In genomic region chr4:182093431-182093831, GRCh38 we compare ENCODE assay signal across 26 cellular contexts.
A peak's percentile ranks its signal among the peaks of the same experiment; 100 is the strongest.
DNase-seq lines count a peak whose midpoint lies in the region; ATAC-seq and TF ChIP-seq lines count a peak whose summit lies in the region.
"Had no signal": no experiment of that assay in that cellular context is flagged by ENCODE, and none has a peak within 500 bp of the region (broad histone marks: within the 10 kb centered on the region; RNA-seq: fewer than 3 reads in every experiment).

No MANE protein-coding gene starts in this region.

- dilution Hi-C loops in IMR-90 (cut with HindIII; ENCODE audit: low sequenced_read_pairs, unreplicated experiment): no loop called here

- H4K91ac ChIP-seq in IMR-90 (ENCODE audit: insufficient read depth, low read depth, low read length): no peak overlapping the region
- peak overlapping the region; percentile 32 for H4K91ac ChIP-seq in trophoblast cell (ENCODE audit: low read depth, low read length)

- CTCF ChIA-PET in IMR-90 (lab: Yijun Ruan, JAX): no interaction called here

- H2AK5ac ChIP-seq in IMR-90 (ENCODE audit: low read depth, low read length) (no peak overlapping the region), trophoblast cell (ENCODE audit: low read length) (peak overlapping the region; percentile 68)

- intact Hi-C loops in IMR-90 (cut with micrococcal nuclease): no loop called here

- H3K9ac ChIP-seq in IMR-90 (ENCODE audit: low read depth, low read length) (no peak overlapping the region), trophoblast cell (ENCODE audit: low read length) (no peak overlapping the region)
- H3K9ac ChIP-seq: BLaER1, SK-N-SH had no signal

- H2BK120ac ChIP-seq in IMR-90 (ENCODE audit: low read depth, low read length): no peak overlapping the region
- peak overlapping the region; percentile 30 for H2BK120ac ChIP-seq in trophoblast cell (ENCODE audit: insufficient read depth, low read length, poor library complexity)

- no peak overlapping the region for H2AK9ac ChIP-seq in IMR-90 (replicated peaks; ENCODE audit: low read depth, low read length, poor library complexity)

- no peak overlapping the region for H4K5ac ChIP-seq in IMR-90 (ENCODE audit: low read depth, low read length)

- no peaks in the 10 kb centered on the region for H4K20me1 ChIP-seq in IMR-90 (ENCODE audit: insufficient read depth, low read length)
- H4K20me1 ChIP-seq: BLaER1 had no signal

- H3K9me3 ChIP-seq in IMR-90 (ENCODE audit: control insufficient read depth, insufficient read depth, low read length) (no peaks in the 10 kb centered on the region), trophoblast cell (ENCODE audit: insufficient read depth, low read depth, low read length) (no peaks in the 10 kb centered on the region), right atrium auricular region (peaks cover 0 to 4% of the 10 kb centered on the region in 2 donors)
- H3K9me3 ChIP-seq: SK-N-SH had no signal

- H3K27ac ChIP-seq in IMR-90 (ENCODE audit: insufficient read depth, low read length): no peak overlapping the region
- no peak overlapping the region for H3K27ac ChIP-seq in trophoblast cell (ENCODE audit: low read depth, low read length)
- no peak overlapping the region for H3K27ac ChIP-seq in right atrium auricular region
- H3K27ac ChIP-seq: BLaER1, left ventricle myocardium inferior had no signal

- H3K4me2 ChIP-seq in IMR-90 (ENCODE audit: low read depth, low read length): no peak overlapping the region
- H3K4me2 ChIP-seq in trophoblast cell (ENCODE audit: low read length): no peak overlapping the region
- H3K4me2 ChIP-seq: BLaER1, SK-N-SH had no signal

- H3K4me1 ChIP-seq in IMR-90 (ENCODE audit: control insufficient read depth, insufficient read depth, low read length) (no peaks in the 10 kb centered on the region; the same call in 1 of the 2 replicates), trophoblast cell (ENCODE audit: control insufficient read depth in 1 of 2, insufficient read depth in 2 of 2, low read length in 2 of 2) (peaks cover 0 to 6% of the 10 kb centered on the region in 2 experiments), right atrium auricular region (no peaks in the 10 kb centered on the region)
- H3K4me1 ChIP-seq: BLaER1, left ventricle myocardium inferior had no signal

- 67% methylated on average over 3 of the region's 7 CpGs; no CpG with 5 or more reads in 1 of the 2 experiments for WGBS in IMR-90 (ENCODE audit: extremely low coverage in 2 of 2, insufficient read length in 1 of 2), 2 experiments
- WGBS in trophoblast cell (ENCODE audit: extremely low coverage, insufficient coverage, insufficient read length): no CpG with 5 or more reads among the region's 7 CpGs

- DNase-seq in GM06990 (ENCODE audit: extremely low read depth, insufficient read length) (peak; percentile 6), IMR-90 (no peak), astrocyte of the spinal cord (ENCODE audit: low read depth, low spot score) (peak; percentile 36), trophoblast cell (peak; percentile 2 to 6), DMS53 (lab: John Stamatoyannopoulos, UW) (no peak), right atrium auricular region (ENCODE audit: low spot score) (no peak)
- DNase-seq: activated CD4-positive, alpha-beta T cell treated with anti-CD3 and anti-CD28 coated beads for 1 hour; activated CD8-positive, alpha-beta T cell treated with anti-CD3 and anti-CD28 coated beads for 36 hours; activated naive CD4-positive, alpha-beta T cell treated with anti-CD3 and anti-CD28 coated beads, Interleukin-2, amount 50 U/mL, for 16 hours; amygdala; left ventricle myocardium inferior; midbrain; MM.1S; naive thymus-derived CD4-positive, alpha-beta T cell; NCI-H2081; NCI-H345; NCI-H748 treated with DMSO at 0.1 percent for 48 hours; SK-N-SH; small intestine; stimulated activated CD4-positive, alpha-beta T cell treated with anti-CD3 and anti-CD28 coated beads, Interleukin-1b, Interleukin-23, amount 100 ng/mL, for 48 hours; stimulated activated CD8-positive, alpha-beta memory T cell treated with anti-CD3 and anti-CD28 coated beads, Interleukin-4, amount 100 ng/mL, for 48 hours; stimulated activated naive CD8-positive, alpha-beta T cell treated with anti-CD3 and anti-CD28 coated beads, Interleukin-15, amount 100 ng/mL, for 72 hours; T-helper 17 cell had no signal

- no peak overlapping the region for H3K23ac ChIP-seq in IMR-90 (ENCODE audit: low read depth, low read length)
- H3K23ac ChIP-seq in trophoblast cell (ENCODE audit: low read length): no peak overlapping the region

- in situ Hi-C loops in IMR-90 (cut with MboI; ENCODE audit: low sequenced_read_pairs): no loop called here
- in situ Hi-C loops in astrocyte of the spinal cord (cut with HindIII; ENCODE audit: low sequenced_read_pairs): no loop called here

- no peak overlapping the region for H4K12ac ChIP-seq in trophoblast cell (ENCODE audit: low read depth, low read length)

- no peaks in the 10 kb centered on the region for H3K9me1 ChIP-seq in IMR-90 (ENCODE audit: insufficient read depth, low read length)

- H2BK5ac ChIP-seq in IMR-90 (ENCODE audit: low read depth, low read length, poor library complexity, severe bottlenecking) (no peak overlapping the region), trophoblast cell (ENCODE audit: low read depth, low read length, poor library complexity) (no peak overlapping the region)

- no peak overlapping the region for H2BK20ac ChIP-seq in IMR-90 (ENCODE audit: low read depth, low read length)

- H2BK12ac ChIP-seq in trophoblast cell (ENCODE audit: low read length): peak overlapping the region; percentile 15

- H3K36me3 ChIP-seq in GM06990 (ENCODE audit: control insufficient read depth, insufficient read depth, low read length) (no peaks in the 10 kb centered on the region), IMR-90 (ENCODE audit: control insufficient read depth, insufficient read depth, low read length) (no peaks in the 10 kb centered on the region), trophoblast cell (ENCODE audit: control insufficient read depth in 1 of 2, insufficient read depth in 2 of 2, low read length in 2 of 2) (no peaks in the 10 kb centered on the region), right atrium auricular region (no peaks in the 10 kb centered on the region)
- H3K36me3 ChIP-seq: BLaER1, left ventricle myocardium inferior had no signal

- POLR2A ChIA-PET in IMR-90 (lab: Charles Lee; ENCODE audit: unreplicated experiment): interaction anchor here (0.6 kb wide), 1 partner anchor 1248 kb away, joined by 6 read pairs; no protein-coding TSS in a partner anchor

- H3K56ac ChIP-seq in IMR-90 (ENCODE audit: extremely low read depth, insufficient read depth, low read length): no peak overlapping the region

- no peak for ATAC-seq in IMR-90 (ENCODE audit: low read depth)
- no peak for ATAC-seq in GM18519 (IDR thresholded peaks at IDR 0.05; ENCODE audit: low FRiP score, unreplicated experiment)
- ATAC-seq: activated CD8-positive, alpha-beta T cell treated with anti-CD3 and anti-CD28 coated beads for 36 hours; activated T-helper 17 cell treated with anti-CD3 and anti-CD28 coated beads, Interleukin-2, amount 50 U/mL, for 72 hours; naive thymus-derived CD4-positive, alpha-beta T cell; stimulated activated naive CD8-positive, alpha-beta T cell treated with anti-CD3 and anti-CD28 coated beads, Interleukin-15, amount 100 ng/mL, for 72 hours; T-helper 17 cell had no signal

- H3K27me3 ChIP-seq in GM06990 (replicated peaks; ENCODE audit: control insufficient read depth, insufficient read depth, low read length): no peaks in the 10 kb centered on the region
- no peaks in the 10 kb centered on the region for H3K27me3 ChIP-seq in IMR-90 (ENCODE audit: control insufficient read depth, insufficient read depth, low read length)
- H3K27me3 ChIP-seq in trophoblast cell (ENCODE audit: insufficient read depth, low read length): no peaks in the 10 kb centered on the region
- no peaks in the 10 kb centered on the region for H3K27me3 ChIP-seq in right atrium auricular region
- H3K27me3 ChIP-seq: BLaER1 had no signal

- no TSS peak for BruUV-seq in IMR-90 (replicated peaks; lab: Mats Ljungman, UMichigan)

- H3K79me1 ChIP-seq in IMR-90 (ENCODE audit: low read depth in 1 of 2, low read length in 2 of 2) (no peaks in the 10 kb centered on the region), trophoblast cell (ENCODE audit: low read length) (peaks cover 6% of the 10 kb centered on the region)

- TF ChIP-seq CTCF in GM06990 (IDR thresholded peaks at IDR 0.05; ENCODE audit: insufficient read depth, low read length, poor library complexity, severe bottlenecking): no peak
- no peak for TF ChIP-seq CTCF in IMR-90 (conservative IDR thresholded peaks at IDR 0.05; ENCODE audit: low read depth, low read length)
- TF ChIP-seq CTCF in astrocyte of the spinal cord (IDR thresholded peaks at IDR 0.05; ENCODE audit: low read depth, low read length): no peak
- TF ChIP-seq CTCF in right atrium auricular region (IDR thresholded peaks at IDR 0.05): no peak

- H3K18ac ChIP-seq in IMR-90 (ENCODE audit: low read depth, low read length) (no peak overlapping the region), trophoblast cell (ENCODE audit: low read length) (no peak overlapping the region)

- no peak overlapping the region for H3K14ac ChIP-seq in IMR-90 (replicated peaks; ENCODE audit: low read depth, low read length)
- no peak overlapping the region for H3K14ac ChIP-seq in trophoblast cell (ENCODE audit: low read length)

- no peak overlapping the region for H3K4me3 ChIP-seq in GM06990 (replicated peaks; ENCODE audit: low read depth, low read length)
- H3K4me3 ChIP-seq in IMR-90 (ENCODE audit: insufficient read depth, low read depth, low read length): no peak overlapping the region
- H3K4me3 ChIP-seq in astrocyte of the spinal cord (ENCODE audit: low read depth, low read length): no peak overlapping the region
- H3K4me3 ChIP-seq in trophoblast cell (ENCODE audit: low read depth, low read length): no peak overlapping the region
- no peak overlapping the region for H3K4me3 ChIP-seq in right atrium auricular region
- H3K4me3 ChIP-seq: BLaER1, left ventricle myocardium inferior had no signal

- no peak overlapping the region for H3K4ac ChIP-seq in IMR-90 (ENCODE audit: low read depth, low read length)
- no peak overlapping the region for H3K4ac ChIP-seq in trophoblast cell (ENCODE audit: low read depth, low read length)

- peak overlapping the region; percentile 17 for H2AFZ ChIP-seq in IMR-90 (replicated peaks; ENCODE audit: low read length, poor library complexity)
- H2AFZ ChIP-seq in trophoblast cell (ENCODE audit: insufficient read depth, low read length, poor library complexity): no peak overlapping the region

- TF ChIP-seq POLR2A in IMR-90 (IDR thresholded peaks at IDR 0.05; ENCODE audit: low read depth, low read length): no peak

- TF ChIP-seq RAD21 in IMR-90 (IDR thresholded peaks at IDR 0.05; ENCODE audit: low read length): no peak

- H4K8ac ChIP-seq in IMR-90 (ENCODE audit: low read depth in 2 of 2, low read length in 2 of 2): no peak overlapping the region
- H4K8ac ChIP-seq in trophoblast cell (ENCODE audit: low read depth, low read length): no peak overlapping the region

- no peaks in the 10 kb centered on the region for H3K79me2 ChIP-seq in trophoblast cell (ENCODE audit: control insufficient read depth, insufficient read depth, low read length, poor library complexity)

- no peak overlapping the region for H2BK15ac ChIP-seq in IMR-90 (ENCODE audit: low read depth, low read length)

Comparison
In these comparisons a context has a peak if more than half of its experiments do, and no peak if none do; other contexts are left out.
1. DNase-seq: peak in GM06990 (single experiment), astrocyte of the spinal cord (single experiment) and trophoblast cell (2 of 2); none in IMR-90 (single experiment), DMS53 (single experiment) and right atrium auricular region (single experiment).